8 cellular contexts compared by ENCODE assay signal in genomic region chr7:25894902-25895791, GRCh38.
DNase-seq lines count a peak whose midpoint lies in the region; ATAC-seq and TF ChIP-seq lines count a peak whose summit lies in the region.

No MANE protein-coding gene starts in this region.

- POLR2A ChIA-PET in AG04449 (lab: Yijun Ruan, JAX), result no interaction called here

- peak overlapping the region; percentile 82 for H3K4me2 ChIP-seq in neural progenitor cell

- peaks cover 11% of the 10 kb centered on the region for H3K27me3 Mint-ChIP-seq in neural progenitor cell (ENCODE audit: insufficient read depth, low read depth)

- H3K79me2 ChIP-seq in neural progenitor cell (ENCODE audit: low read depth), result no peaks in the 10 kb centered on the region

- peak overlapping the region; percentile 98 for H2AFZ ChIP-seq in neural progenitor cell (replicated peaks)

- no peaks in the 10 kb centered on the region for H3K9me3 Mint-ChIP-seq in neural progenitor cell

- CTCF ChIA-PET in AG04449 (lab: Yijun Ruan, JAX), result interaction anchor here (0.6 to 11.0 kb wide), 22 partner anchors 9 to 1284 kb away, joined by 3 to 329 read pairs (median 8); no protein-coding TSS in a partner anchor

- H3K4me1 ChIP-seq in neural progenitor cell (peaks cover 3% of the 10 kb centered on the region), subcutaneous abdominal adipose tissue (ENCODE audit: control insufficient read depth in 5 of 5, insufficient read depth in 5 of 5, low read length in 5 of 5) (peaks cover 6 to 31% (median 16%) of the 10 kb centered on the region in 5 donors)

- H3K9me3 ChIP-seq in neural progenitor cell (ENCODE audit: low read depth) (no peaks in the 10 kb centered on the region), subcutaneous abdominal adipose tissue (ENCODE audit: control insufficient read depth in 5 of 5, low read length in 5 of 5) (no peaks in the 10 kb centered on the region)

- H4K20me1 ChIP-seq in neural progenitor cell (ENCODE audit: low read depth), result no peaks in the 10 kb centered on the region

- peak overlapping the region; percentile 63 for H3K4me3 Mint-ChIP-seq in neural progenitor cell

- H3K27ac ChIP-seq in neural progenitor cell (no peak overlapping the region), subcutaneous abdominal adipose tissue (ENCODE audit: low read depth, low read length) (peak overlapping the region; percentile 35)

- H3K36me3 ChIP-seq in neural progenitor cell (no peaks in the 10 kb centered on the region), subcutaneous abdominal adipose tissue (ENCODE audit: control insufficient read depth in 5 of 5, insufficient read depth in 5 of 5, low read length in 5 of 5) (no peaks in the 10 kb centered on the region)

- peak overlapping the region; percentile 50 for H3K27ac Mint-ChIP-seq in neural progenitor cell

- ATAC-seq in GM18861 (IDR thresholded peaks at IDR 0.05; ENCODE audit: unreplicated experiment) (peak; percentile 40), HG03064 (IDR thresholded peaks at IDR 0.05; ENCODE audit: low read depth, unreplicated experiment) (peak; percentile 50)

- H3K9ac ChIP-seq in neural progenitor cell, result no peak overlapping the region
- peak overlapping the region in 2 of 5 donors; percentile 46 to 48 for H3K9ac ChIP-seq in subcutaneous abdominal adipose tissue (ENCODE audit: low read length in 5 of 5)

- peak overlapping the region; percentile 13; the same call in 1 of the 2 replicates for H3K4me3 ChIP-seq in AG04449 (ENCODE audit: low read depth, low read length)
- H3K4me3 ChIP-seq in neural progenitor cell, result peak overlapping the region; percentile 64
- peak overlapping the region; percentile 37 to 57 (median 45) for H3K4me3 ChIP-seq in subcutaneous abdominal adipose tissue (ENCODE audit: low read depth in 1 of 5, low read length in 5 of 5)

- TF ChIP-seq CTCF in AG04449 (IDR thresholded peaks at IDR 0.05; ENCODE audit: insufficient read depth, low read length, missing control alignments) (peak; percentile 74), neural progenitor cell (IDR thresholded peaks at IDR 0.05) (peak; percentile 80)

- DNase-seq in AG04449 (ENCODE audit: low read depth, low spot score) (no peak), OCI-M1 (lab: John Stamatoyannopoulos, UW) (peak; percentile 67), activated T-helper 1 cell treated with Interleukin-2 at 50 U/mL for 16 hours (ENCODE audit: low read depth) (peak; percentile 43), fibroblast of peridontal ligament (ENCODE audit: extremely low read depth) (peak; percentile 8), neural progenitor cell (ENCODE audit: low spot score) (peak; percentile 78)

- H3K4me1 Mint-ChIP-seq in neural progenitor cell, result peaks cover 22% of the 10 kb centered on the region

- H3F3A ChIP-seq in neural progenitor cell (ENCODE audit: low read depth), result peaks cover 4% of the 10 kb centered on the region

- no peaks in the 10 kb centered on the region for H3K36me3 Mint-ChIP-seq in neural progenitor cell

- no peaks in the 10 kb centered on the region for H3K27me3 ChIP-seq in neural progenitor cell
- H3K27me3 ChIP-seq in subcutaneous abdominal adipose tissue (ENCODE audit: control insufficient read depth in 5 of 5, insufficient read depth in 4 of 5, low read length in 5 of 5), result peaks cover 0 to 4% (median 0%) of the 10 kb centered on the region in 5 donors

Comparison
In these comparisons a context has a peak if more than half of its experiments do, and no peak if none do; other contexts are left out.
1. H3K4me3 ChIP-seq: peak in every context shown above with its lines; median percentile 64 in neural progenitor cell; 45 in subcutaneous abdominal adipose tissue; 13 in AG04449.